30 cellular contexts compared by ENCODE assay signal in the genomic region with DNA sequence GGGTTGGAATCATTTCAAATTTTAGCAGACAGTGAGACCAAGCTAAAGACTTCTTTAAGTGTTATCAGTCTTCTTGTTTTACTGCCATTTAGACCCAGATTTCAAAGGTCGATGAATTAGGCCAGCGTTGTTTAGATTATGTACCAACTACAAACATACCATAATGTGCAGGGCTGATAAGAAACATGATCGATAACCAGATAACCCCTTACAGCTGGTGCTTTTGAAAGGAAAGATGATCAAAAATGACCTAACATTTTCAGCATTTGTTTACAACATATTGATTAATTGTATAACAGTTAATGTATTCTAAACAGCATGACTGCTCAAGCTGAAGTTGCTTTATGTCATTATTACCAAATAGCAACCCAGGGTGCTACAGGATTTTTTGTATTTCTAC.
"Had no signal": no experiment of that assay in that cellular context is flagged by ENCODE, and none has a peak within 500 bp of the region (broad histone marks: within the 10 kb centered on the region; RNA-seq: fewer than 3 reads in every experiment).

No MANE protein-coding gene starts in this region.

- H3K27me3 ChIP-seq: body of pancreas had no signal

- H3K4me3 ChIP-seq: body of pancreas, esophagus squamous epithelium had no signal

- FAIRE-seq: colon, frontal cortex had no signal

- H3K27ac ChIP-seq: body of pancreas, esophagus squamous epithelium, VCaP had no signal

- ATAC-seq: activated T-cell treated with anti-CD3 and anti-CD28 coated beads, Interleukin-2, amount 50 U/mL, for 72 hours; body of pancreas; effector memory CD8-positive, alpha-beta T cell; WTC11 had no signal

- H3K36me3 ChIP-seq: esophagus squamous epithelium had no signal

- H3K4me1 ChIP-seq: body of pancreas had no signal

- H3K9me3 ChIP-seq: body of pancreas, esophagus squamous epithelium had no signal

- DNase-seq: activated CD4-positive, alpha-beta memory T cell treated with anti-CD3 and anti-CD28 coated beads, Interleukin-2, amount 10 ng/mL, durations not matched to agents 7 days and 5 days; activated CD4-positive, alpha-beta T cell treated with anti-CD3 and anti-CD28 coated beads for 1 hour; activated CD4-positive, alpha-beta T cell treated with anti-CD3 and anti-CD28 coated beads for 4 hours; activated CD4-positive, alpha-beta T cell treated with anti-CD3 and anti-CD28 coated beads, Interleukin-2, amount 10 ng/mL, durations not matched to agents 7 days and 5 days; activated CD4-positive, alpha-beta T cell treated with anti-CD3 and anti-CD28 coated beads, Interleukin-2, amount 50 U/mL, for 4 hours; activated CD8-positive, alpha-beta memory T cell treated with anti-CD3 and anti-CD28 coated beads, Interleukin-2, amount 50 U/mL, for 48 hours; activated effector memory CD4-positive, alpha-beta T cell treated with Interleukin-2 at 50 U/mL for 16 hours; activated gamma-delta T cell treated with Interleukin-2 at 50 U/mL for 16 hours; activated naive CD4-positive, alpha-beta T cell treated with anti-CD3 and anti-CD28 coated beads, Interleukin-2, amount 50 U/mL, for 16 hours; activated naive CD4-positive, alpha-beta T cell treated with Interleukin-2 at 50 U/mL for 16 hours; activated T-cell treated with anti-CD3 and anti-CD28 coated beads for 4 hours; activated T-cell treated with anti-CD3 and anti-CD28 coated beads, Interleukin-2, amount 50 U/mL, for 24 hours; activated T-cell treated with anti-CD3 and anti-CD28 coated beads, Interleukin-2, amount 50 U/mL, for 72 hours; amniotic stem cell; anterior cingulate cortex; body of pancreas; caudate nucleus; cortex of kidney; dermis blood vessel endothelial cell; effector CD4-positive, alpha-beta T cell; effector memory CD8-positive, alpha-beta T cell; erythroblast; esophagus squamous epithelium; foreskin fibroblast; head of caudate nucleus; T-helper 2 cell had no signal
